Comparison of ENCODE assay signal across 1 cellular context in the genomic region with DNA sequence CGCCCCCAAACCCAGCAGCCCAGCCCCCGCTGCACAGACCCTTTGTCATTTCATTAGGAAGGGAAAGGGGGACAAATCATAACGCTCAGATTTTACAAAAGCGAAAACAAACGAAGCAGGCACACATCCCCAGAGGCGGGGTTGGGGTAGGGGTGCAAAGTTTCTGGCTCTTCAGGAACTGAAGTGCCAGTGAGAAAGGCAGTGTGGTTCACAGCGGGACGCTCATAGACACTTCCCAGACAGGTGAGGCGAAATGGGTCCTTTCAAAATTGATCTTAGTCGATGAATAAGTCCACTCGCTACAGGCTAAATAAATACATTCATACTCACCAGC.
A peak's percentile ranks its signal among the peaks of the same experiment; 100 is the strongest.
TF ChIP-seq lines count a peak whose summit lies in the region.

No MANE protein-coding gene starts in this region.

TF ChIP-seq in HepG2, 621 proteins besides CTCF, POLR2A, EP300 and RAD21:
- TF ChIP-seq, protein P1, sequence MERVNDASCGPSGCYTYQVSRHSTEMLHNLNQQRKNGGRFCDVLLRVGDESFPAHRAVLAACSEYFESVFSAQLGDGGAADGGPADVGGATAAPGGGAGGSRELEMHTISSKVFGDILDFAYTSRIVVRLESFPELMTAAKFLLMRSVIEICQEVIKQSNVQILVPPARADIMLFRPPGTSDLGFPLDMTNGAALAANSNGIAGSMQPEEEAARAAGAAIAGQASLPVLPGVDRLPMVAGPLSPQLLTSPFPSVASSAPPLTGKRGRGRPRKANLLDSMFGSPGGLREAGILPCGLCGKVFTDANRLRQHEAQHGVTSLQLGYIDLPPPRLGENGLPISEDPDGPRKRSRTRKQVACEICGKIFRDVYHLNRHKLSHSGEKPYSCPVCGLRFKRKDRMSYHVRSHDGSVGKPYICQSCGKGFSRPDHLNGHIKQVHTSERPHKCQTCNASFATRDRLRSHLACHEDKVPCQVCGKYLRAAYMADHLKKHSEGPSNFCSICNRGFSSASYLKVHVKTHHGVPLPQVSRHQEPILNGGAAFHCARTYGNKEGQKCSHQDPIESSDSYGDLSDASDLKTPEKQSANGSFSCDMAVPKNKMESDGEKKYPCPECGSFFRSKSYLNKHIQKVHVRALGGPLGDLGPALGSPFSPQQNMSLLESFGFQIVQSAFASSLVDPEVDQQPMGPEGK (CRISPR knock-in tag; IDR thresholded peaks at IDR 0.05), result peak; percentile 65; the same call in 1 of the 2 replicates
- TF ChIP-seq ZNF337 (CRISPR knock-in tag; IDR thresholded peaks at IDR 0.05; ENCODE audit: borderline replicate concordance, low read depth) (no peak), BCL6 (CRISPR knock-in tag; IDR thresholded peaks at IDR 0.05) (peak; percentile 63; the same call in 1 of the 2 replicates), SYNCRIP (IDR thresholded peaks at IDR 0.05; ENCODE audit: insufficient read depth, low read depth, low read length) (no peak), DR1 (CRISPR knock-in tag; IDR thresholded peaks at IDR 0.05) (0 out of 2 replicates have a peak, but pooled peaks have one; percentile 6), SOX6 (IDR thresholded peaks at IDR 0.05) (no peak), SOX6 (CRISPR knock-in tag; IDR thresholded peaks at IDR 0.05) (peak; percentile 28; the same call in 1 of the 2 replicates), RBM22 (optimal IDR thresholded peaks at IDR 0.05; ENCODE audit: low read length) (peak; percentile 44), POLR2G (IDR thresholded peaks at IDR 0.05; ENCODE audit: low read depth, low read length) (0 out of 2 replicates have a peak, but pooled peaks have one; percentile 32), KMT2A (CRISPR knock-in tag; IDR thresholded peaks at IDR 0.05) (0 out of 2 replicates have a peak, but pooled peaks have one; percentile 16), XRCC5 (optimal IDR thresholded peaks at IDR 0.05; ENCODE audit: low read length) (no peak), GFI1 (CRISPR knock-in tag; IDR thresholded peaks at IDR 0.05; ENCODE audit: borderline replicate concordance) (0 out of 2 replicates have a peak, but pooled peaks have one; percentile 16), NFATC3 (CRISPR knock-in tag; IDR thresholded peaks at IDR 0.05) (no peak), SP4 (CRISPR knock-in tag; IDR thresholded peaks at IDR 0.05) (no peak), DNMT1 (CRISPR knock-in tag; IDR thresholded peaks at IDR 0.05) (no peak), PHF8 (CRISPR knock-in tag; IDR thresholded peaks at IDR 0.05) (0 out of 2 replicates have a peak, but pooled peaks have one; percentile 6), ASH2L (IDR thresholded peaks at IDR 0.05; ENCODE audit: insufficient read length, low read depth, low read length) (peak; percentile 5)
- TF ChIP-seq, protein P2, sequence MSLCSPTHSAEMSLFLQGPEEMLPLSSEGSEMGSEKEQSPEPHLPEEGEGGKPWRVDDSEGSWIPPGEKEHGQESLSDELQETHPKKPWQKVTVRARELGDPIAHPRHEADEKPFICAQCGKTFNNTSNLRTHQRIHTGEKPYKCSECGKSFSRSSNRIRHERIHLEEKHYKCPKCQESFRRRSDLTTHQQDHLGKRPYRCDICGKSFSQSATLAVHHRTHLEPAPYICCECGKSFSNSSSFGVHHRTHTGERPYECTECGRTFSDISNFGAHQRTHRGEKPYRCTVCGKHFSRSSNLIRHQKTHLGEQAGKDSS (CRISPR knock-in tag; IDR thresholded peaks at IDR 0.05; ENCODE audit: borderline replicate concordance, low read depth), result no peak
- TF ChIP-seq, protein P3, sequence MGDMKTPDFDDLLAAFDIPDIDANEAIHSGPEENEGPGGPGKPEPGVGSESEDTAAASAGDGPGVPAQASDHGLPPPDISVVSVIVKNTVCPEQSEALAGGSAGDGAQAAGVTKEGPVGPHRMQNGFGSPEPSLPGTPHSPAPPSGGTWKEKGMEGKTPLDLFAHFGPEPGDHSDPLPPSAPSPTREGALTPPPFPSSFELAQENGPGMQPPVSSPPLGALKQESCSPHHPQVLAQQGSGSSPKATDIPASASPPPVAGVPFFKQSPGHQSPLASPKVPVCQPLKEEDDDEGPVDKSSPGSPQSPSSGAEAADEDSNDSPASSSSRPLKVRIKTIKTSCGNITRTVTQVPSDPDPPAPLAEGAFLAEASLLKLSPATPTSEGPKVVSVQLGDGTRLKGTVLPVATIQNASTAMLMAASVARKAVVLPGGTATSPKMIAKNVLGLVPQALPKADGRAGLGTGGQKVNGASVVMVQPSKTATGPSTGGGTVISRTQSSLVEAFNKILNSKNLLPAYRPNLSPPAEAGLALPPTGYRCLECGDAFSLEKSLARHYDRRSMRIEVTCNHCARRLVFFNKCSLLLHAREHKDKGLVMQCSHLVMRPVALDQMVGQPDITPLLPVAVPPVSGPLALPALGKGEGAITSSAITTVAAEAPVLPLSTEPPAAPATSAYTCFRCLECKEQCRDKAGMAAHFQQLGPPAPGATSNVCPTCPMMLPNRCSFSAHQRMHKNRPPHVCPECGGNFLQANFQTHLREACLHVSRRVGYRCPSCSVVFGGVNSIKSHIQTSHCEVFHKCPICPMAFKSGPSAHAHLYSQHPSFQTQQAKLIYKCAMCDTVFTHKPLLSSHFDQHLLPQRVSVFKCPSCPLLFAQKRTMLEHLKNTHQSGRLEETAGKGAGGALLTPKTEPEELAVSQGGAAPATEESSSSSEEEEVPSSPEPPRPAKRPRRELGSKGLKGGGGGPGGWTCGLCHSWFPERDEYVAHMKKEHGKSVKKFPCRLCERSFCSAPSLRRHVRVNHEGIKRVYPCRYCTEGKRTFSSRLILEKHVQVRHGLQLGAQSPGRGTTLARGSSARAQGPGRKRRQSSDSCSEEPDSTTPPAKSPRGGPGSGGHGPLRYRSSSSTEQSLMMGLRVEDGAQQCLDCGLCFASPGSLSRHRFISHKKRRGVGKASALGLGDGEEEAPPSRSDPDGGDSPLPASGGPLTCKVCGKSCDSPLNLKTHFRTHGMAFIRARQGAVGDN (CRISPR knock-in tag; IDR thresholded peaks at IDR 0.05), result peak; percentile 3; the same call in 1 of the 2 replicates
